In the genomic region with DNA sequence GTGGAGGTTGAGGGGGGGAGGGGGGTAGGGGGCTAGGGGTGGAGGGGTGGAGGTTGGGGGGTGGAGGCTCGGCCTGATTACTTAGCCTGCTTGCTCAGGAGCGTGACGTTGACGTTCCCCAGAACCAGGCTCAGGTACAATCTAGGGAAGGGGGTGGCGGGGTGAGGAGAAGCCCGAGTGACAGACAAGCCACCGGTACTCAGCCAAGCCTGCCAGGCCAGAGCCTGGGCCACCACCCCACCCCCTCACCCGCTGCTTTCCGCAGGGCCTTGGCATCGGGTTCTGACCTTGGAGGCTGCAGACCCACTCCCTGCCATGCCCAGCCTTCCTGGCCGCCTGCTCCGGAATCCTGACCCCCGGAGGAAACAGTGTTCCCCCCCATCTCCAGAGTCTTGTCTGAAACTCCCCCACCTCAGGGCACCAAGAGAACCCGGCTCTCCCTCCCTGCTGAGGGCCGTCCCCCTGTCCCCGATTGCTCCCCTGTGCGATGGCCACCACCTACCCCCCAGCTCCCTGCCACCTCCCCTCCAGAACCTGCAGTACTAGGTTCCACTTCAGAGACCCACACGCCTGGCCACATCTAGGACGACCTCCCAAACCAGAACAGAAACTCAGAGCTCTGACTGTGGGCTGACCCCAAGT, we compare ENCODE assay signal across 15 cellular contexts. TPM values are rescaled to one million over a fixed set of nuclear protein-coding genes. Genes with fewer than 3 reads are reported as not detected.
DNase-seq lines count a peak whose midpoint lies in the region; ATAC-seq, FAIRE-seq and TF ChIP-seq lines count a peak whose summit lies in the region.
"Had no signal": no experiment of that assay in that cellular context is flagged by ENCODE, and none has a peak within 500 bp of the region (broad histone marks: within the 10 kb centered on the region; RNA-seq: fewer than 3 reads in every experiment).

No MANE protein-coding gene starts in this region.

- no peak overlapping the region for H3K4me3 Mint-ChIP-seq in activated CD4-positive, alpha-beta memory T cell treated with anti-CD3 and anti-CD28 coated beads for 36 hours
- H3K4me3 Mint-ChIP-seq: activated CD4-positive, alpha-beta T cell treated with anti-CD3 and anti-CD28 coated beads, Interleukin-2, amount 10 ng/mL, durations not matched to agents 24 days and 14 days had no signal

- ATAC-seq in heart right ventricle (peak; percentile 31 to 74 (median 60)), pancreas (peak; percentile 26 to 69 (median 60)), HG03521 (IDR thresholded peaks at IDR 0.05; ENCODE audit: unreplicated experiment) (no peak)

- intact Hi-C loops in heart right ventricle (cut with DNase I) (loop anchor here in 2 of 10 donors (5.0 kb wide), 1 partner anchor 42 kb away; no protein-coding TSS in a partner anchor), pancreas (cut with DNase I) (no loop called here)
- intact Hi-C loops in activated CD4-positive, alpha-beta memory T cell treated with anti-CD3 and anti-CD28 coated beads for 36 hours (cut with micrococcal nuclease), result no loop called here

- H3K4me1 Mint-ChIP-seq in activated CD4-positive, alpha-beta memory T cell treated with anti-CD3 and anti-CD28 coated beads for 36 hours (ENCODE audit: low read depth), result peaks cover 12% of the 10 kb centered on the region

- POLR2A ChIA-PET in activated CD4-positive, alpha-beta memory T cell treated with anti-CD3 and anti-CD28 coated beads for 36 hours (lab: Charles Lee), result no interaction called here

- no peak for TF ChIP-seq CTCF in 22Rv1 (IDR thresholded peaks at IDR 0.05)
- no peak for TF ChIP-seq CTCF in heart right ventricle (IDR thresholded peaks at IDR 0.05)
- TF ChIP-seq CTCF in pancreas (IDR thresholded peaks at IDR 0.05), result no peak

- DNase-seq in SK-N-DZ (ENCODE audit: low spot score), result peak; percentile 64
- DNase-seq in heart right ventricle, result peak; percentile 80 to 82
- DNase-seq in pancreas, result peak in 5 of 6 donors; percentile 71 to 90 (median 79)
- DNase-seq in activated CD4-positive, alpha-beta memory T cell treated with anti-CD3 and anti-CD28 coated beads for 36 hours, result no peak
- DNase-seq in SW 1271 (lab: John Stamatoyannopoulos, UW), result no peak
- no peak for DNase-seq in DMS153 treated with DMSO at 0.1 percent for 48 hours (lab: John Stamatoyannopoulos, UW; ENCODE audit: unreplicated experiment)
- DNase-seq: activated CD4-positive, alpha-beta T cell treated with anti-CD3 and anti-CD28 coated beads, Interleukin-2, amount 10 ng/mL, durations not matched to agents 24 days and 14 days; activated effector memory CD4-positive, alpha-beta T cell treated with anti-CD3 and anti-CD28 coated beads, Interleukin-2, amount 50 U/mL, for 16 hours; central memory CD4-positive, alpha-beta T cell; NCI-H510A treated with DMSO at 0.1 percent for 48 hours; occipital lobe; stimulated activated CD4-positive, alpha-beta T cell treated with anti-CD3 and anti-CD28 coated beads, Interleukin-4, amount 100 ng/mL, for 1 hour had no signal

- 27 to 38% methylated on average over 17 to 19 of the region's 19 CpGs for WGBS in heart right ventricle, 2 donors
- 9 to 12% methylated on average over 12 to 19 of the region's 19 CpGs for WGBS in pancreas, 2 donors

- no peaks in the 10 kb centered on the region for H3K9me3 Mint-ChIP-seq in activated CD4-positive, alpha-beta memory T cell treated with anti-CD3 and anti-CD28 coated beads for 36 hours
- H3K9me3 Mint-ChIP-seq: activated CD4-positive, alpha-beta T cell treated with anti-CD3 and anti-CD28 coated beads, Interleukin-2, amount 10 ng/mL, durations not matched to agents 24 days and 14 days had no signal

- peaks cover 2% of the 10 kb centered on the region for H3K36me3 Mint-ChIP-seq in activated CD4-positive, alpha-beta memory T cell treated with anti-CD3 and anti-CD28 coated beads for 36 hours

- no peak overlapping the region for H3K27ac Mint-ChIP-seq in activated CD4-positive, alpha-beta memory T cell treated with anti-CD3 and anti-CD28 coated beads for 36 hours

- no peaks in the 10 kb centered on the region for H3K27me3 ChIP-seq in heart right ventricle
- no peaks in the 10 kb centered on the region for H3K27me3 ChIP-seq in pancreas

- no peak for FAIRE-seq in pancreas (lab: Jason Lieb, UNC)
- FAIRE-seq: islet of Langerhans had no signal

- H3K4me1 ChIP-seq in heart right ventricle, result peaks cover 15 to 55% (median 34%) of the 10 kb centered on the region in 9 donors
- H3K4me1 ChIP-seq in pancreas, result peaks cover 0 to 9% (median 0%) of the 10 kb centered on the region in 3 donors

- H3K27ac ChIP-seq in 22Rv1 (0 out of 2 replicates have a peak overlapping the region, but pooled peaks have one; percentile 31), heart right ventricle (peak overlapping the region; percentile 20 to 99 (median 82)), pancreas (peak overlapping the region; percentile 42 to 64 (median 52))

- H3K27me3 Mint-ChIP-seq in activated CD4-positive, alpha-beta memory T cell treated with anti-CD3 and anti-CD28 coated beads for 36 hours, result no peaks in the 10 kb centered on the region
- H3K27me3 Mint-ChIP-seq: activated CD4-positive, alpha-beta T cell treated with anti-CD3 and anti-CD28 coated beads, Interleukin-2, amount 10 ng/mL, durations not matched to agents 24 days and 14 days had no signal

- H3K36me3 ChIP-seq in heart right ventricle (peaks cover 0 to 47% (median 34%) of the 10 kb centered on the region in 9 donors), pancreas (peaks cover 0 to 36% (median 0%) of the 10 kb centered on the region in 3 donors)

- no peaks in the 10 kb centered on the region for H3K9me3 ChIP-seq in heart right ventricle
- no peaks in the 10 kb centered on the region for H3K9me3 ChIP-seq in pancreas

- CTCF ChIA-PET in activated CD4-positive, alpha-beta memory T cell treated with anti-CD3 and anti-CD28 coated beads for 36 hours (lab: Charles Lee), result no interaction called here

- H3K4me3 ChIP-seq in heart right ventricle, result peak overlapping the region in 1 of 10 donors; percentile 13
- H3K4me3 ChIP-seq in pancreas, result no peak overlapping the region

RNA-seq across cellular contexts. Expression of gene TMEM120A, which starts 5.2 kb away (rescaled TPM):
- polyA plus RNA-seq in SK-N-DZ (2014; cell fraction: cytosol; rRNA removed), result 20.5 and 25.9 TPM in 2 replicates
- polyA plus RNA-seq in SK-N-DZ (2014; cell fraction: nucleus; rRNA removed), result 30.2 and 33.7 TPM in 2 replicates
- total RNA-seq in heart right ventricle, result 100 to 1,000 TPM; 132 to 192 (median 149) TPM
- 100 to 1,000 TPM; 179 to 220 TPM for polyA plus RNA-seq in heart right ventricle
- 10 to 100 TPM; 29.5 to 38.7 (median 33.6) TPM for total RNA-seq in pancreas
- polyA plus RNA-seq in pancreas, result 10 to 100 TPM; 71.8 to 72.0 TPM
- total RNA-seq in activated CD4-positive, alpha-beta memory T cell treated with anti-CD3 and anti-CD28 coated beads for 36 hours, result 10 to 100 TPM; 24.2 to 25.8 TPM

RNA-seq across cellular contexts. Expression of gene STYXL1, which starts 58.6 kb away (rescaled TPM):
- 51.9 and 55.1 TPM in 2 replicates for polyA plus RNA-seq in SK-N-DZ (2014; cell fraction: cytosol; rRNA removed)
- polyA plus RNA-seq in SK-N-DZ (2014; cell fraction: nucleus; rRNA removed), result 29.8 and 30.9 TPM in 2 replicates
- total RNA-seq in heart right ventricle (10 to 100 TPM; 11.0 to 30.0 (median 16.9) TPM), pancreas (10 to 100 TPM; 13.3 to 24.1 (median 20.4) TPM)
- polyA plus RNA-seq in heart right ventricle (10 to 100 TPM; 41.5 to 53.9 TPM), pancreas (10 to 100 TPM; 31.2 to 47.6 TPM)
- total RNA-seq in activated CD4-positive, alpha-beta memory T cell treated with anti-CD3 and anti-CD28 coated beads for 36 hours, result 10 to 100 TPM; 37.8 to 40.5 TPM

RNA-seq across cellular contexts. Expression of gene MDH2, which starts 58.7 kb away (rescaled TPM):
- 87.2 and 104 TPM in 2 replicates for polyA plus RNA-seq in SK-N-DZ (2014; cell fraction: cytosol; rRNA removed)
- 57.5 and 74.9 TPM in 2 replicates for polyA plus RNA-seq in SK-N-DZ (2014; cell fraction: nucleus; rRNA removed)
- total RNA-seq in heart right ventricle (100 to 1,000 TPM; 383 to 686 (median 453) TPM), pancreas (100 to 1,000 TPM in 2 of 6 donors, 10 to 100 TPM in 4; 64.6 to 106 (median 91.4) TPM)
- polyA plus RNA-seq in heart right ventricle (100 to 1,000 TPM in 1 of 2 donors, 10 to 100 TPM in 1; 66.1 to 252 TPM), pancreas (10 to 100 TPM; 36.3 to 61.5 TPM)
- total RNA-seq in activated CD4-positive, alpha-beta memory T cell treated with anti-CD3 and anti-CD28 coated beads for 36 hours, result 100 to 1,000 TPM; 259 to 271 TPM

Comparison
In these comparisons a context has a peak if more than half of its experiments do, and no peak if none do; other contexts are left out.
1. H3K27ac ChIP-seq: peak in every context shown above with its lines; median percentile 82 in heart right ventricle; 52 in pancreas; 31 in 22Rv1.
2. DNase-seq: peak in SK-N-DZ (single experiment), heart right ventricle (2 of 2) and pancreas (5 of 6); none in activated CD4-positive, alpha-beta memory T cell treated with anti-CD3 and anti-CD28 coated beads for 36 hours (single experiment), SW 1271 (0 of 2) and DMS153 treated with DMSO at 0.1 percent for 48 hours (single experiment).